Comparison of ENCODE assay signal across 24 cellular contexts in the genomic region with DNA sequence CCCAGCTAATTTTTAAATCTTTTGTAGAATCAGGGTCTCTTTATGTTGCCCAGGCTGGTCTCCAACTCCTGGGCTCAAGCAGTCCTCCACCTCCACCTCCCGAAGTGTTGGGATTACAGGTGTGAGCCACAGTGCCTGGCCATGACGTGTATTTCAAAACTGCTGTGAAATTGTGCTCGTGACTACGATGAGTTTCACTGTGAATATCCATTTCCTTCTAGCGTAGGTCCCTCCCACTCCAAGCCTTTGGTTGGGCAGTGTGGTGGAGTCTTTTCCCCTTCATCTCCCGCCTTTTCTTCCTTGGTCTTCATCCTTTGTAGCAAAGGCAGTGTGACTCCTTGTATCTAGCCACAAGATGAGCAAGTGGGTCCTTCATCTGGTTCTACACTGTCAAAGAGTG. TPM values are rescaled to one million over a fixed set of nuclear protein-coding genes. Genes with fewer than 3 reads are reported as not detected.
A peak's percentile ranks its signal among the peaks of the same experiment; 100 is the strongest.
DNase-seq lines count a peak whose midpoint lies in the region; ATAC-seq and TF ChIP-seq lines count a peak whose summit lies in the region.
"Had no signal": no experiment of that assay in that cellular context is flagged by ENCODE, and none has a peak within 500 bp of the region (broad histone marks: within the 10 kb centered on the region; RNA-seq: fewer than 3 reads in every experiment).

No MANE protein-coding gene starts in this region.

- peak overlapping the region; percentile 60 for H3K27ac Mint-ChIP-seq in activated T-cell treated with anti-CD3 and anti-CD28 coated beads, Interleukin-2, amount 50 U/mL, for 24 hours
- H3K27ac Mint-ChIP-seq in CD4-positive, alpha-beta memory T cell: peak overlapping the region; percentile 20 to 74 (median 33)
- H3K27ac Mint-ChIP-seq in WTC11: peak overlapping the region; percentile 76
- H3K27ac Mint-ChIP-seq in naive thymus-derived CD4-positive, alpha-beta T cell: peak overlapping the region in 5 of 9 donors; percentile 30 to 75 (median 48)
- H3K27ac Mint-ChIP-seq: CD4-positive, alpha-beta T cell; GM23338 had no signal

- ATAC-seq in WTC11 (no peak), GM19324 (IDR thresholded peaks at IDR 0.05; ENCODE audit: low FRiP score, unreplicated experiment) (no peak)
- no peak for ATAC-seq in naive thymus-derived CD4-positive, alpha-beta T cell
- ATAC-seq: GM23338, HCT116, PC-3 had no signal

- intact Hi-C loops in CD4-positive, alpha-beta memory T cell (cut with micrococcal nuclease): no loop called here
- intact Hi-C loops in naive thymus-derived CD4-positive, alpha-beta T cell (cut with micrococcal nuclease): no loop called here

- H3K4me1 Mint-ChIP-seq in activated T-cell treated with anti-CD3 and anti-CD28 coated beads, Interleukin-2, amount 50 U/mL, for 24 hours (ENCODE audit: low read depth): peaks cover 18% of the 10 kb centered on the region
- H3K4me1 Mint-ChIP-seq in CD4-positive, alpha-beta memory T cell: peaks cover 11 to 19% (median 13%) of the 10 kb centered on the region in 4 donors
- no peaks in the 10 kb centered on the region for H3K4me1 Mint-ChIP-seq in WTC11
- peaks cover 11 to 29% (median 21%) of the 10 kb centered on the region in 7 donors for H3K4me1 Mint-ChIP-seq in naive thymus-derived CD4-positive, alpha-beta T cell

- in situ Hi-C loops in GM13976 (cut with MboI; ENCODE audit: low sequenced_read_pairs, unreplicated experiment): no loop called here

- H3K4me3 Mint-ChIP-seq in activated T-cell treated with anti-CD3 and anti-CD28 coated beads, Interleukin-2, amount 50 U/mL, for 24 hours: no peak overlapping the region
- no peak overlapping the region for H3K4me3 Mint-ChIP-seq in CD4-positive, alpha-beta memory T cell
- H3K4me3 Mint-ChIP-seq in WTC11: no peak overlapping the region
- no peak overlapping the region for H3K4me3 Mint-ChIP-seq in naive thymus-derived CD4-positive, alpha-beta T cell
- H3K4me3 Mint-ChIP-seq: CD4-positive, alpha-beta T cell; GM23338 had no signal

- CTCF ChIA-PET in CD4-positive, alpha-beta memory T cell (lab: Charles Lee; ENCODE audit: partially characterized antibody): interaction anchor here (1.6 kb wide), 1 partner anchor 208 kb away, joined by 3 read pairs; no protein-coding TSS in a partner anchor
- CTCF ChIA-PET in WTC11 (lab: Charles Lee): no interaction called here
- CTCF ChIA-PET in naive thymus-derived CD4-positive, alpha-beta T cell (lab: Charles Lee): no interaction called here

- peaks cover 74% of the 10 kb centered on the region for H3K36me3 Mint-ChIP-seq in activated T-cell treated with anti-CD3 and anti-CD28 coated beads, Interleukin-2, amount 50 U/mL, for 24 hours (ENCODE audit: low read depth)
- H3K36me3 Mint-ChIP-seq in CD4-positive, alpha-beta memory T cell: peaks cover 29 to 38% of the 10 kb centered on the region in 2 donors
- H3K36me3 Mint-ChIP-seq in WTC11: peaks cover 27% of the 10 kb centered on the region
- peaks cover 0 to 33% (median 17%) of the 10 kb centered on the region in 5 donors for H3K36me3 Mint-ChIP-seq in naive thymus-derived CD4-positive, alpha-beta T cell

- no peaks in the 10 kb centered on the region for H3K4me1 ChIP-seq in CD4-positive, alpha-beta memory T cell (ENCODE audit: insufficient read depth, low read length)
- no peaks in the 10 kb centered on the region for H3K4me1 ChIP-seq in naive thymus-derived CD4-positive, alpha-beta T cell (ENCODE audit: control insufficient read depth in 2 of 2, insufficient read depth in 2 of 2, low read length in 2 of 2)
- H3K4me1 ChIP-seq: BLaER1, SJSA1 had no signal

- peaks cover 19% of the 10 kb centered on the region for H3K36me3 ChIP-seq in CD4-positive, alpha-beta memory T cell (ENCODE audit: insufficient read depth, low read length)
- H3K36me3 ChIP-seq in naive thymus-derived CD4-positive, alpha-beta T cell (ENCODE audit: control insufficient read depth in 2 of 3, insufficient read depth in 3 of 3, low read length in 3 of 3): peaks cover 0 to 18% (median 12%) of the 10 kb centered on the region in 3 experiments

- no peaks in the 10 kb centered on the region for H3K27me3 Mint-ChIP-seq in activated T-cell treated with anti-CD3 and anti-CD28 coated beads, Interleukin-2, amount 50 U/mL, for 24 hours
- H3K27me3 Mint-ChIP-seq in CD4-positive, alpha-beta memory T cell: no peaks in the 10 kb centered on the region
- H3K27me3 Mint-ChIP-seq in WTC11 (ENCODE audit: low read depth): no peaks in the 10 kb centered on the region
- H3K27me3 Mint-ChIP-seq in naive thymus-derived CD4-positive, alpha-beta T cell: no peaks in the 10 kb centered on the region
- H3K27me3 Mint-ChIP-seq: CD4-positive, alpha-beta T cell had no signal

- POLR2A ChIA-PET in CD4-positive, alpha-beta memory T cell (lab: Charles Lee; ENCODE audit: partially characterized antibody): no interaction called here
- POLR2A ChIA-PET in WTC11 (lab: Charles Lee): no interaction called here
- POLR2A ChIA-PET in naive thymus-derived CD4-positive, alpha-beta T cell (lab: Charles Lee): no interaction called here

- peaks cover 2% of the 10 kb centered on the region for H3K9me3 Mint-ChIP-seq in activated T-cell treated with anti-CD3 and anti-CD28 coated beads, Interleukin-2, amount 50 U/mL, for 24 hours
- H3K9me3 Mint-ChIP-seq in CD4-positive, alpha-beta memory T cell: peaks cover 0 to 3% (median 0%) of the 10 kb centered on the region in 8 donors
- peaks cover 9% of the 10 kb centered on the region for H3K9me3 Mint-ChIP-seq in WTC11
- H3K9me3 Mint-ChIP-seq in naive thymus-derived CD4-positive, alpha-beta T cell: peaks cover 0 to 4% (median 0%) of the 10 kb centered on the region in 11 donors
- H3K9me3 Mint-ChIP-seq: CD4-positive, alpha-beta T cell; GM23338 had no signal

- no peaks in the 10 kb centered on the region for H3K27me3 ChIP-seq in CD4-positive, alpha-beta memory T cell (ENCODE audit: insufficient read depth, low read length)
- no peaks in the 10 kb centered on the region for H3K27me3 ChIP-seq in naive thymus-derived CD4-positive, alpha-beta T cell (ENCODE audit: control insufficient read depth in 2 of 2, insufficient read depth in 2 of 2, low read length in 2 of 2)
- H3K27me3 ChIP-seq: BLaER1, SJSA1 had no signal

- TF ChIP-seq CTCF in WTC11 (IDR thresholded peaks at IDR 0.05) (no peak), GM13976 (IDR thresholded peaks at IDR 0.05; ENCODE audit: borderline replicate concordance, control extremely low read depth, extremely low read depth, insufficient read depth, missing control alignments) (no peak)

- H3K9me3 ChIP-seq in CD4-positive, alpha-beta memory T cell (ENCODE audit: control insufficient read depth in 1 of 2, low read length in 2 of 2): no peaks in the 10 kb centered on the region
- H3K9me3 ChIP-seq in naive thymus-derived CD4-positive, alpha-beta T cell (ENCODE audit: control insufficient read depth in 2 of 3, low read length in 3 of 3): no peaks in the 10 kb centered on the region
- H3K9me3 ChIP-seq: SJSA1 had no signal

- DNase-seq in activated T-cell treated with anti-CD3 and anti-CD28 coated beads, Interleukin-2, amount 50 U/mL, for 24 hours: no peak
- no peak for DNase-seq in activated T-cell treated with anti-CD3 and anti-CD28 coated beads, Interleukin-2, amount 50 U/mL, for 1 hour
- no peak for DNase-seq in CD4-positive, alpha-beta memory T cell
- no peak for DNase-seq in WTC11 (ENCODE audit: low spot score)
- DNase-seq in naive thymus-derived CD4-positive, alpha-beta T cell: no peak
- DNase-seq in activated CD8-positive, alpha-beta memory T cell treated with anti-CD3 and anti-CD28 coated beads, Interleukin-2, amount 50 U/mL, for 4 hours: no peak
- no peak for DNase-seq in GM13976 (ENCODE audit: low spot score)
- DNase-seq: CD4-positive, alpha-beta T cell; COR-L47; DMS53; KBM-7; MV-4-11; NCI-H1105; NCI-H1436 treated with DMSO at 0.1 percent for 48 hours; NCI-H187 treated with DMSO at 0.1 percent for 48 hours; NCI-H524; NCI-H82; NK-92 treated with Interleukin-12 subunit alpha and Interleukin-12 subunit beta, amount 100 ng/mL, for 24 hours; PC-3 had no signal

- H3K4me3 ChIP-seq in CD4-positive, alpha-beta memory T cell (ENCODE audit: low read length in 2 of 2): no peak overlapping the region
- no peak overlapping the region for H3K4me3 ChIP-seq in naive thymus-derived CD4-positive, alpha-beta T cell (ENCODE audit: low read length)
- H3K4me3 ChIP-seq: BLaER1, GM23338, SJSA1 had no signal

- no peak overlapping the region for H3K27ac ChIP-seq in CD4-positive, alpha-beta memory T cell (ENCODE audit: low read depth, low read length)
- no peak overlapping the region for H3K27ac ChIP-seq in naive thymus-derived CD4-positive, alpha-beta T cell (ENCODE audit: low read depth, low read length)
- H3K27ac ChIP-seq: BLaER1, SJSA1 had no signal

TF ChIP-seq in WTC11, 78 proteins besides CTCF, POLR2A, EP300 and RAD21 (continues in another document):
- TF ChIP-seq SMAD3 (CRISPR knock-in tag; IDR thresholded peaks at IDR 0.05; ENCODE audit: borderline replicate concordance) (no peak), ETV6 (CRISPR knock-in tag; IDR thresholded peaks at IDR 0.05) (no peak), ZNF396 (CRISPR knock-in tag; IDR thresholded peaks at IDR 0.05; ENCODE audit: borderline replicate concordance) (no peak), NFE2L1 (CRISPR knock-in tag; IDR thresholded peaks at IDR 0.05) (no peak), NR1H2 (CRISPR knock-in tag; IDR thresholded peaks at IDR 0.05) (no peak), ZNF423 (CRISPR knock-in tag; IDR thresholded peaks at IDR 0.05) (no peak)
- TF ChIP-seq, protein P1, sequence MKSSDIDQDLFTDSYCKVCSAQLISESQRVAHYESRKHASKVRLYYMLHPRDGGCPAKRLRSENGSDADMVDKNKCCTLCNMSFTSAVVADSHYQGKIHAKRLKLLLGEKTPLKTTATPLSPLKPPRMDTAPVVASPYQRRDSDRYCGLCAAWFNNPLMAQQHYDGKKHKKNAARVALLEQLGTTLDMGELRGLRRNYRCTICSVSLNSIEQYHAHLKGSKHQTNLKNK (CRISPR knock-in tag; IDR thresholded peaks at IDR 0.05): no peak

RNA-seq across cellular contexts. Expression of a gene that starts 56.2 kb away (rescaled TPM):
- 10 to 100 TPM; 65.6 to 66.8 TPM for total RNA-seq in CD4-positive, alpha-beta memory T cell
- polyA plus RNA-seq in CD4-positive, alpha-beta memory T cell: 10 to 100 TPM; 45.3 to 65.7 TPM
- total RNA-seq in WTC11 (2021): 50.5 to 54.1 TPM (median 53.3 TPM) in 3 replicates
- total RNA-seq in naive thymus-derived CD4-positive, alpha-beta T cell: 10 to 100 TPM; 39.0 to 68.7 (median 53.6) TPM
- 10 to 100 TPM; 41.7 to 74.0 TPM for polyA plus RNA-seq in naive thymus-derived CD4-positive, alpha-beta T cell
